In the genomic region with DNA sequence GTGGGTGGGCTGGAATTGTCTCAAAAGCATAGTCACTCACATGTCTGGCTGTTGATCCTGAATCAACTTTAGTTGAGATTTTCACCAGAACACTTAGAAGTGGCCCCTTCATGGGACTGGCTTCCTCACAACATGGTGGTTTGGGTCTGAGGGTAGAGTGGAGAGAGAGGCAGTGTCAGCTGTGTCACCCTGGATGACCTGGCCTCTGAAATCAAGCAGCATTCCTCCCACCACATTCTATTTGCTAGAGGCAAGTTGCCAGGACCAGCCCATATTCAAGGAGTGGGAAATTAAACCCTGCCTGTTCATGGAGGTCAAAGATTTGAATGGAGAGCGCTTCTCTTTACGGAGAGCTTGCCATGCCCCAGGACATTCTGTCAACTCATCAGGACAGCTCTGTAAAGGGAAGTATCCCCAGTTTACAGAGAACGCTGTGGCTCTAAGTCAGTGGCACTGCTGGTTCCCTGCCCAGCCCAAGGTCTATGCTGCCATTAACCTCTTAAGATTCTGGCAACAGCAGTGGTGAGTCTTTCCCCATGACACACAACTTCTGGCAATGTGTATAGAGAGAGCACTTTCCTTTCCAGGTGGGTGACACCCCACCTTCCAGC, we compare ENCODE assay signal across 1 cellular context.
TF ChIP-seq lines count a peak whose summit lies in the region.

No MANE protein-coding gene starts in this region.

TF ChIP-seq in HepG2, 621 proteins besides CTCF, POLR2A, EP300 and RAD21 (continued from another document):
- no peak for TF ChIP-seq ZNF670 (CRISPR knock-in tag; IDR thresholded peaks at IDR 0.05; ENCODE audit: borderline replicate concordance)
- no peak for TF ChIP-seq FOXP1 (IDR thresholded peaks at IDR 0.05)
- no peak for TF ChIP-seq FOXP1 (CRISPR knock-in tag; IDR thresholded peaks at IDR 0.05)
- TF ChIP-seq, protein P1, sequence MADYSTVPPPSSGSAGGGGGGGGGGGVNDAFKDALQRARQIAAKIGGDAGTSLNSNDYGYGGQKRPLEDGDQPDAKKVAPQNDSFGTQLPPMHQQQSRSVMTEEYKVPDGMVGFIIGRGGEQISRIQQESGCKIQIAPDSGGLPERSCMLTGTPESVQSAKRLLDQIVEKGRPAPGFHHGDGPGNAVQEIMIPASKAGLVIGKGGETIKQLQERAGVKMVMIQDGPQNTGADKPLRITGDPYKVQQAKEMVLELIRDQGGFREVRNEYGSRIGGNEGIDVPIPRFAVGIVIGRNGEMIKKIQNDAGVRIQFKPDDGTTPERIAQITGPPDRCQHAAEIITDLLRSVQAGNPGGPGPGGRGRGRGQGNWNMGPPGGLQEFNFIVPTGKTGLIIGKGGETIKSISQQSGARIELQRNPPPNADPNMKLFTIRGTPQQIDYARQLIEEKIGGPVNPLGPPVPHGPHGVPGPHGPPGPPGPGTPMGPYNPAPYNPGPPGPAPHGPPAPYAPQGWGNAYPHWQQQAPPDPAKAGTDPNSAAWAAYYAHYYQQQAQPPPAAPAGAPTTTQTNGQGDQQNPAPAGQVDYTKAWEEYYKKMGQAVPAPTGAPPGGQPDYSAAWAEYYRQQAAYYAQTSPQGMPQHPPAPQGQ (CRISPR knock-in tag; IDR thresholded peaks at IDR 0.05; ENCODE audit: borderline replicate concordance) = no peak
- no peak for TF ChIP-seq KMT2A (CRISPR knock-in tag; IDR thresholded peaks at IDR 0.05)
- no peak for TF ChIP-seq STAT5B (CRISPR knock-in tag; IDR thresholded peaks at IDR 0.05)
- TF ChIP-seq, protein P2, sequence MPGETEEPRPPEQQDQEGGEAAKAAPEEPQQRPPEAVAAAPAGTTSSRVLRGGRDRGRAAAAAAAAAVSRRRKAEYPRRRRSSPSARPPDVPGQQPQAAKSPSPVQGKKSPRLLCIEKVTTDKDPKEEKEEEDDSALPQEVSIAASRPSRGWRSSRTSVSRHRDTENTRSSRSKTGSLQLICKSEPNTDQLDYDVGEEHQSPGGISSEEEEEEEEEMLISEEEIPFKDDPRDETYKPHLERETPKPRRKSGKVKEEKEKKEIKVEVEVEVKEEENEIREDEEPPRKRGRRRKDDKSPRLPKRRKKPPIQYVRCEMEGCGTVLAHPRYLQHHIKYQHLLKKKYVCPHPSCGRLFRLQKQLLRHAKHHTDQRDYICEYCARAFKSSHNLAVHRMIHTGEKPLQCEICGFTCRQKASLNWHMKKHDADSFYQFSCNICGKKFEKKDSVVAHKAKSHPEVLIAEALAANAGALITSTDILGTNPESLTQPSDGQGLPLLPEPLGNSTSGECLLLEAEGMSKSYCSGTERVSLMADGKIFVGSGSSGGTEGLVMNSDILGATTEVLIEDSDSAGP (CRISPR knock-in tag; IDR thresholded peaks at IDR 0.05; ENCODE audit: borderline replicate concordance) = no peak
- TF ChIP-seq, protein P3, sequence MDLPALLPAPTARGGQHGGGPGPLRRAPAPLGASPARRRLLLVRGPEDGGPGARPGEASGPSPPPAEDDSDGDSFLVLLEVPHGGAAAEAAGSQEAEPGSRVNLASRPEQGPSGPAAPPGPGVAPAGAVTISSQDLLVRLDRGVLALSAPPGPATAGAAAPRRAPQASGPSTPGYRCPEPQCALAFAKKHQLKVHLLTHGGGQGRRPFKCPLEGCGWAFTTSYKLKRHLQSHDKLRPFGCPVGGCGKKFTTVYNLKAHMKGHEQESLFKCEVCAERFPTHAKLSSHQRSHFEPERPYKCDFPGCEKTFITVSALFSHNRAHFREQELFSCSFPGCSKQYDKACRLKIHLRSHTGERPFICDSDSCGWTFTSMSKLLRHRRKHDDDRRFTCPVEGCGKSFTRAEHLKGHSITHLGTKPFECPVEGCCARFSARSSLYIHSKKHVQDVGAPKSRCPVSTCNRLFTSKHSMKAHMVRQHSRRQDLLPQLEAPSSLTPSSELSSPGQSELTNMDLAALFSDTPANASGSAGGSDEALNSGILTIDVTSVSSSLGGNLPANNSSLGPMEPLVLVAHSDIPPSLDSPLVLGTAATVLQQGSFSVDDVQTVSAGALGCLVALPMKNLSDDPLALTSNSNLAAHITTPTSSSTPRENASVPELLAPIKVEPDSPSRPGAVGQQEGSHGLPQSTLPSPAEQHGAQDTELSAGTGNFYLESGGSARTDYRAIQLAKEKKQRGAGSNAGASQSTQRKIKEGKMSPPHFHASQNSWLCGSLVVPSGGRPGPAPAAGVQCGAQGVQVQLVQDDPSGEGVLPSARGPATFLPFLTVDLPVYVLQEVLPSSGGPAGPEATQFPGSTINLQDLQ (CRISPR knock-in tag; IDR thresholded peaks at IDR 0.05) = no peak
- TF ChIP-seq ZNF121 (CRISPR knock-in tag; IDR thresholded peaks at IDR 0.05) = no peak
- TF ChIP-seq ZNF263 (CRISPR knock-in tag; IDR thresholded peaks at IDR 0.05) = no peak
- TF ChIP-seq EED (CRISPR knock-in tag; IDR thresholded peaks at IDR 0.05) = no peak
- no peak for TF ChIP-seq ZNF136 (CRISPR knock-in tag; IDR thresholded peaks at IDR 0.05; ENCODE audit: low read depth)
- TF ChIP-seq ZNF883 (CRISPR knock-in tag; IDR thresholded peaks at IDR 0.05; ENCODE audit: not compliant biosample characterization) = no peak
